8 cellular contexts compared by ENCODE assay signal in genomic region chr21:36104306-36105300, GRCh38. TPM values are rescaled to one million over a fixed set of nuclear protein-coding genes. Genes with fewer than 3 reads are reported as not detected.
DNase-seq lines count a peak whose midpoint lies in the region; ATAC-seq and TF ChIP-seq lines count a peak whose summit lies in the region.

No MANE protein-coding gene starts in this region.

- H3K79me2 ChIP-seq in GM23248 (ENCODE audit: insufficient read depth), result no peaks in the 10 kb centered on the region

- no peaks in the 10 kb centered on the region for H3K36me3 ChIP-seq in GM23248 (ENCODE audit: low read depth)

- H3K27ac Mint-ChIP-seq in WTC11, result peak overlapping the region; percentile 95

- H3K9me3 ChIP-seq in GM23248 (ENCODE audit: low read depth), result no peaks in the 10 kb centered on the region

- TF ChIP-seq CTCF in WTC11 (IDR thresholded peaks at IDR 0.05) (peak; percentile 64), GM20000 (IDR thresholded peaks at IDR 0.05; ENCODE audit: extremely low read depth, missing control alignments) (no peak)

- H3K27me3 Mint-ChIP-seq in WTC11 (ENCODE audit: low read depth), result no peaks in the 10 kb centered on the region

- H3K27ac ChIP-seq in GM23248 (no peak overlapping the region), layer of hippocampus (ENCODE audit: low read depth, low read length) (peak overlapping the region; percentile 73)

- H4K20me1 ChIP-seq in GM23248 (ENCODE audit: insufficient read depth), result no peaks in the 10 kb centered on the region

- H3K27me3 ChIP-seq in GM23248 (replicated peaks; ENCODE audit: insufficient read depth) (0 out of 2 replicates have a peak, but pooled peaks cover 3% of the 10 kb centered on the region), layer of hippocampus (ENCODE audit: control insufficient read depth, insufficient read depth, low read length) (no peaks in the 10 kb centered on the region)

- no peak overlapping the region for H3K4me2 ChIP-seq in GM23248 (ENCODE audit: unreplicated experiment)

- DNase-seq in GM23248, result peak; percentile 21
- peak; percentile 88 for DNase-seq in WTC11 (ENCODE audit: low spot score)
- DNase-seq in cerebellum (ENCODE audit: low spot score), result peak; percentile 15
- peak; percentile 34 to 42 for DNase-seq in stimulated activated CD4-positive, alpha-beta T cell treated with anti-CD3 and anti-CD28 coated beads, Interleukin-4, amount 100 ng/mL, for 48 hours (ENCODE audit: low read depth in 2 of 2)
- DNase-seq in NCI-H2081 treated with DMSO at 0.1 percent for 48 hours (lab: John Stamatoyannopoulos, UW), result no peak
- no peak for DNase-seq in GM20000 (ENCODE audit: low spot score)

- CTCF ChIA-PET in WTC11 (lab: Charles Lee), result interaction anchor here (0.5 to 2.2 kb wide), 25 partner anchors 8 to 253 kb away, joined by 3 to 35 read pairs (median 4); partner anchors contain the start of genes CBR1 and SETD4

- no peak overlapping the region for H3K9ac ChIP-seq in GM23248

- no peak overlapping the region for H2AFZ ChIP-seq in GM23248

- peaks cover 21% of the 10 kb centered on the region for H3K9me3 Mint-ChIP-seq in WTC11

- 52 to 60% methylated on average over 29 of the region's 29 CpGs for WGBS in GM23248 (ENCODE audit: low coverage in 1 of 2, low lambda C conversion rate in 2 of 2, missing lambda C conversion rate in 2 of 2), 2 experiments

- POLR2A ChIA-PET in WTC11 (lab: Charles Lee), result interaction anchor here (0.5 to 1.3 kb wide), 4 partner anchors 34 to 217 kb away, joined by 3 to 9 read pairs (median 4); partner anchors contain the start of gene SETD4

- peaks cover 84% of the 10 kb centered on the region for H3K4me1 Mint-ChIP-seq in WTC11

- ATAC-seq in WTC11, result peak; percentile 79
- no peak for ATAC-seq in HG03139 (IDR thresholded peaks at IDR 0.05; ENCODE audit: unreplicated experiment)

- H3K9me2 ChIP-seq in GM23248 (ENCODE audit: insufficient read depth), result no peaks in the 10 kb centered on the region

- H3K4me3 Mint-ChIP-seq in WTC11, result peak overlapping the region; percentile 92

- peaks cover 56% of the 10 kb centered on the region for H3K36me3 Mint-ChIP-seq in WTC11

- H3K4me3 ChIP-seq in GM23248, result no peak overlapping the region

- H3K4me1 ChIP-seq in GM23248 (ENCODE audit: insufficient read depth), result no peaks in the 10 kb centered on the region

- H3F3A ChIP-seq in GM23248 (ENCODE audit: insufficient read depth), result no peaks in the 10 kb centered on the region

- in situ Hi-C loops in GM23248 (cut with MboI), result no loop called here

TF ChIP-seq in WTC11, 78 proteins besides CTCF, POLR2A, EP300 and RAD21 (continues in another document):
- TF ChIP-seq HMGXB4 (CRISPR knock-in tag; IDR thresholded peaks at IDR 0.05) (0 out of 2 replicates have a peak, but pooled peaks have one; percentile 57), PRDM15 (CRISPR knock-in tag; IDR thresholded peaks at IDR 0.05) (peak; percentile 64; the same call in 1 of the 2 replicates), MYBL2 (CRISPR knock-in tag; IDR thresholded peaks at IDR 0.05) (peak; percentile 91), ARID4B (CRISPR knock-in tag; IDR thresholded peaks at IDR 0.05; ENCODE audit: borderline replicate concordance) (no peak)

RNA-seq across cellular contexts. Expression of gene CBR3, which starts 30.3 kb away (rescaled TPM):
- total RNA-seq in GM23248 (2014; rRNA removed; shearing (Covaris generic)), result 17.3 and 29.0 TPM in 2 replicates
- polyA plus RNA-seq in GM23248 (2016; fragmentation: Nextera tagmentation; extraction: Ambion mirVana), result 28.1 and 28.3 TPM in 2 replicates
- total RNA-seq in WTC11 (2021) (4.2 to 12.9 TPM (median 5.2 TPM) in 3 replicates), cerebellum (1.9 TPM)

RNA-seq across cellular contexts. Expression of gene CBR1, which starts 34.8 kb away (rescaled TPM):
- total RNA-seq in GM23248 (2014; rRNA removed; shearing (Covaris generic)), result 179 and 205 TPM in 2 replicates
- polyA plus RNA-seq in GM23248 (2016; fragmentation: Nextera tagmentation; extraction: Ambion mirVana), result 151 and 158 TPM in 2 replicates
- total RNA-seq in WTC11 (2021) (167 to 172 TPM (median 170 TPM) in 3 replicates), cerebellum (11.1 TPM)

RNA-seq across cellular contexts. Expression of gene SETD4, which starts 44.3 kb away (rescaled TPM):
- total RNA-seq in GM23248 (2014; rRNA removed; shearing (Covaris generic)), result 10.4 and 12.9 TPM in 2 replicates
- 12.5 and 12.7 TPM in 2 replicates for polyA plus RNA-seq in GM23248 (2016; fragmentation: Nextera tagmentation; extraction: Ambion mirVana)
- total RNA-seq in WTC11 (2021) (44.1 to 64.8 TPM (median 45.7 TPM) in 3 replicates), cerebellum (26.9 TPM)

RNA-seq across cellular contexts. Expression of gene DOP1B, which starts 52.0 kb away (rescaled TPM):
- 12.0 and 12.3 TPM in 2 replicates for total RNA-seq in GM23248 (2014; rRNA removed; shearing (Covaris generic))
- 5.4 and 6.0 TPM in 2 replicates for polyA plus RNA-seq in GM23248 (2016; fragmentation: Nextera tagmentation; extraction: Ambion mirVana)
- 8.3 to 11.4 TPM (median 9.1 TPM) in 3 replicates for total RNA-seq in WTC11 (2021)
- total RNA-seq in cerebellum, result 23.8 TPM

Comparison
In these comparisons a context has a peak if more than half of its experiments do, and no peak if none do; other contexts are left out.
1. DNase-seq: peak in GM23248 (single experiment), WTC11 (single experiment), cerebellum (single experiment) and stimulated activated CD4-positive, alpha-beta T cell treated with anti-CD3 and anti-CD28 coated beads, Interleukin-4, amount 100 ng/mL, for 48 hours (2 of 2); none in NCI-H2081 treated with DMSO at 0.1 percent for 48 hours (single experiment) and GM20000 (single experiment).
2. RNA of gene CBR1, which starts 34.8 kb away (total RNA-seq): 179 to 205 TPM in GM23248 and 167 to 172 TPM in WTC11; 11.1 TPM in cerebellum (single experiment); every median in the first group is over 10 times any median in the second.